Comparison of ENCODE assay signal across 15 cellular contexts in genomic region chr7:116698396-116698795, GRCh38.
"Had no signal": no experiment of that assay in that cellular context is flagged by ENCODE, and none has a peak within 500 bp of the region (broad histone marks: within the 10 kb centered on the region; RNA-seq: fewer than 3 reads in every experiment).

No MANE protein-coding gene starts in this region.

- H3K9me3 ChIP-seq: adrenal gland, esophagus muscularis mucosa, stomach had no signal

- H3K27me3 ChIP-seq: esophagus muscularis mucosa, stomach had no signal

- DNase-seq: activated CD4-positive, alpha-beta T cell treated with anti-CD3 and anti-CD28 coated beads, Interleukin-2, amount 50 U/mL, for 4 hours; activated gamma-delta T cell treated with Interleukin-2 at 50 U/mL for 16 hours; adrenal gland; effector CD4-positive, alpha-beta T cell; natural killer cell; nucleus accumbens; posterior cingulate gyrus; stimulated activated CD4-positive, alpha-beta T cell treated with anti-CD3 and anti-CD28 coated beads, Interleukin-4, amount 100 ng/mL, for 1 hour; stomach had no signal

- H3K4me1 Mint-ChIP-seq: natural killer cell had no signal

- H3K27ac ChIP-seq: adrenal gland, esophagus muscularis mucosa, skin epidermis, stomach had no signal

- H3K36me3 ChIP-seq: adrenal gland, esophagus muscularis mucosa had no signal

- H3K9me3 Mint-ChIP-seq: activated naive CD4-positive, alpha-beta T cell treated with anti-CD3 and anti-CD28 coated beads, Interleukin-2, amount 50 U/mL, for 72 hours; natural killer cell; T-helper 2 cell treated with Interferon-gamma antibody and Interleukin-4, amounts not matched to agents 5 μg/mL and 100 μg/mL, for 36 hours had no signal

- H3K36me3 Mint-ChIP-seq: activated naive CD4-positive, alpha-beta T cell treated with anti-CD3 and anti-CD28 coated beads, Interleukin-2, amount 50 U/mL, for 72 hours; natural killer cell had no signal

- H3K27ac Mint-ChIP-seq: activated naive CD4-positive, alpha-beta T cell treated with anti-CD3 and anti-CD28 coated beads, Interleukin-2, amount 50 U/mL, for 72 hours; natural killer cell; T-helper 2 cell treated with Interferon-gamma antibody and Interleukin-4, amounts not matched to agents 5 μg/mL and 100 μg/mL, for 36 hours had no signal

- H3K4me3 ChIP-seq: adrenal gland, esophagus muscularis mucosa, skin epidermis, stomach had no signal

- H3K4me1 ChIP-seq: adrenal gland had no signal

- H3K4me3 Mint-ChIP-seq: natural killer cell; T-helper 2 cell treated with Interferon-gamma antibody and Interleukin-4, amounts not matched to agents 5 μg/mL and 100 μg/mL, for 36 hours had no signal

- ATAC-seq: activated naive CD4-positive, alpha-beta T cell treated with anti-CD3 and anti-CD28 coated beads, Interleukin-2, amount 50 U/mL, for 72 hours; natural killer cell had no signal

- FAIRE-seq: colon, TTC549 had no signal
